7 cellular contexts compared by ENCODE assay signal in genomic region chrY:25038882-25039281, GRCh38. TPM values are rescaled to one million over a fixed set of nuclear protein-coding genes. Genes with fewer than 3 reads are reported as not detected.
"Had no signal": no experiment of that assay in that cellular context is flagged by ENCODE, and none has a peak within 500 bp of the region (broad histone marks: within the 10 kb centered on the region; RNA-seq: fewer than 3 reads in every experiment).

No MANE protein-coding gene starts in this region.

RNA-seq across cellular contexts. Expression of gene BPY2C, which starts 13.0 kb away (rescaled TPM):
- total RNA-seq: GM23248, GM23338, H1, H4, H7, H9, HFFc6 had no signal
